ENCODE assay signal across 10 cellular contexts in genomic region chr4:184896868-184897715, GRCh38.
DNase-seq lines count a peak whose midpoint lies in the region; ATAC-seq, FAIRE-seq and TF ChIP-seq lines count a peak whose summit lies in the region.
"Had no signal": no experiment of that assay in that cellular context is flagged by ENCODE, and none has a peak within 500 bp of the region (broad histone marks: within the 10 kb centered on the region; RNA-seq: fewer than 3 reads in every experiment).

No MANE protein-coding gene starts in this region.

- POLR2A ChIA-PET in GM10248 (lab: Yijun Ruan, JAX): interaction anchor here (0.6 kb wide), 1 partner anchor 604 kb away, joined by 4 read pairs; no protein-coding TSS in a partner anchor

- peaks cover 7% of the 10 kb centered on the region for H3K9me3 Mint-ChIP-seq in chondrocyte (ENCODE audit: low read depth)

- peak; percentile 74 for DNase-seq in GM10248 (ENCODE audit: extremely low spot score)
- DNase-seq in left ventricle myocardium superior: no peak
- DNase-seq in chondrocyte (ENCODE audit: low spot score): no peak
- no peak for DNase-seq in NCI-H226
- DNase-seq in frontal cortex (ENCODE audit: low spot score in 2 of 2): no peak
- DNase-seq: CD4-positive, alpha-beta T cell; gastrocnemius medialis had no signal

- no peak overlapping the region for H3K27ac Mint-ChIP-seq in chondrocyte (ENCODE audit: unreplicated experiment)
- H3K27ac Mint-ChIP-seq: CD4-positive, alpha-beta T cell had no signal

- H3K4me3 Mint-ChIP-seq in chondrocyte (ENCODE audit: unreplicated experiment): no peak overlapping the region
- H3K4me3 Mint-ChIP-seq: CD4-positive, alpha-beta T cell had no signal

- TF ChIP-seq CTCF in GM10248 (IDR thresholded peaks at IDR 0.05; ENCODE audit: control extremely low read depth, extremely low read depth, low read depth, missing control alignments) (no peak), chondrocyte (IDR thresholded peaks at IDR 0.05) (no peak)

- peaks cover 13% of the 10 kb centered on the region for H3K27me3 Mint-ChIP-seq in chondrocyte (ENCODE audit: low read depth)

- H3K36me3 Mint-ChIP-seq in chondrocyte (ENCODE audit: low read depth): peaks cover 4% of the 10 kb centered on the region

- FAIRE-seq in frontal cortex (lab: Jason Lieb, UNC): no peak

- intact Hi-C loops in left ventricle myocardium superior (cut with micrococcal nuclease): no loop called here

- no peaks in the 10 kb centered on the region for H3K4me1 Mint-ChIP-seq in chondrocyte (ENCODE audit: low read depth)

- peak; percentile 66 for ATAC-seq in GM21423 (IDR thresholded peaks at IDR 0.05; ENCODE audit: unreplicated experiment)
- ATAC-seq in HG03521 (IDR thresholded peaks at IDR 0.05; ENCODE audit: unreplicated experiment): peak; percentile 53
- peak; percentile 35 for ATAC-seq in left ventricle myocardium superior
- no peak for ATAC-seq in GM19328 (IDR thresholded peaks at IDR 0.05; ENCODE audit: unreplicated experiment)

- CTCF ChIA-PET in GM10248 (lab: Yijun Ruan, JAX): interaction anchor here (0.8 to 2.0 kb wide), 10 partner anchors 9 to 150 kb away, joined by 3 to 8 read pairs (median 3); no protein-coding TSS in a partner anchor
